8 cellular contexts compared by ENCODE assay signal in the genomic region with DNA sequence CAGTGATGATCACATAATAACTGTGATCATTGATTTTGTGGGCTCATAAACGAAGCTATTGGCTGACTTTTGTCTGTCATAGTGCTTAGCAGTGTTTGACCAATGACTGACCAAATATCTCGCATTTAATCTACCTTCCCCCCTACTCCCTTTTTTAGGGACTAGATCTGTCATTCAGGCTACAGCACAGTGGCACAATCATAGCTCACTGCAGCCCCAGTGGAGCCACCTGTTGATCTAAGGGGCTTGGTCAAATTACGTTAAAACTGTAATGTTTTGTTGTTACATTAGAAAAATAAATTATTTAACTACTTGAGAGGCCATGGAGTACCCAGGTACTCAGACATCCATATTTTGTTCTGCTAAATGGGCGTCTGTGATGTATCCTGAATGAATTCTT. TPM values are rescaled to one million over a fixed set of nuclear protein-coding genes. Genes with fewer than 3 reads are reported as not detected.
A peak's percentile ranks its signal among the peaks of the same experiment; 100 is the strongest.
DNase-seq lines count a peak whose midpoint lies in the region; ATAC-seq and TF ChIP-seq lines count a peak whose summit lies in the region.

No MANE protein-coding gene starts in this region.

- POLR2A ChIA-PET in OCI-LY7 (lab: Charles Lee): no interaction called here

- no peak overlapping the region; the same call in 1 of the 2 replicates for H2AFZ ChIP-seq in OCI-LY7 (ENCODE audit: low read length)

- peak overlapping the region; percentile 80 for H3K4me2 ChIP-seq in OCI-LY7 (ENCODE audit: low read length)

- H3K9me2 ChIP-seq in OCI-LY7 (ENCODE audit: insufficient read depth, low read length): no peaks in the 10 kb centered on the region

- H3K9me3 ChIP-seq in OCI-LY7 (ENCODE audit: low read length) (no peaks in the 10 kb centered on the region), sigmoid colon (no peaks in the 10 kb centered on the region)

- intact Hi-C loops in OCI-LY7 (cut with micrococcal nuclease; ENCODE audit: unreplicated experiment) (loop anchor here (5.0 kb wide), 3 partner anchors 46 to 266 kb away; a partner anchor contains a TSS), sigmoid colon (cut with DNase I) (no loop called here)

- peak overlapping the region; percentile 95 for H3K27ac ChIP-seq in OCI-LY7 (ENCODE audit: low read depth, low read length, poor library complexity, severe bottlenecking)
- peak overlapping the region; percentile 90 to 96 (median 94) for H3K27ac ChIP-seq in sigmoid colon

- CTCF ChIA-PET in OCI-LY7 (lab: Charles Lee; ENCODE audit: unreplicated experiment): no interaction called here

- TF ChIP-seq CTCF in OCI-LY7 (conservative IDR thresholded peaks at IDR 0.05; ENCODE audit: low read length): peak; percentile 46
- TF ChIP-seq CTCF in epithelial cell of esophagus (IDR thresholded peaks at IDR 0.05; ENCODE audit: insufficient read depth, low read depth, low read length, missing control alignments): no peak
- TF ChIP-seq CTCF in sigmoid colon (IDR thresholded peaks at IDR 0.05): no peak

- peaks cover 44% of the 10 kb centered on the region for H3K79me2 ChIP-seq in OCI-LY7 (ENCODE audit: insufficient read depth, low read depth, low read length)

- 14 to 36% methylated on average over 4 of the region's 4 CpGs for WGBS in sigmoid colon, 2 donors

- H3K4me1 ChIP-seq in OCI-LY7 (ENCODE audit: insufficient read depth, low read length, poor library complexity, severe bottlenecking): peaks cover 9% of the 10 kb centered on the region
- peaks cover 0 to 14% (median 9%) of the 10 kb centered on the region in 4 donors for H3K4me1 ChIP-seq in sigmoid colon

- no peak for TF ChIP-seq POLR2A in sigmoid colon (IDR thresholded peaks at IDR 0.05)

- no peaks in the 10 kb centered on the region for H4K20me1 ChIP-seq in OCI-LY7 (ENCODE audit: insufficient read depth, low read length)

- TF ChIP-seq EP300 in sigmoid colon (IDR thresholded peaks at IDR 0.05): no peak

- H3K36me3 ChIP-seq in OCI-LY7 (ENCODE audit: insufficient read depth, low read length) (no peaks in the 10 kb centered on the region), sigmoid colon (no peaks in the 10 kb centered on the region)

- no peak for ATAC-seq in GM21423 (IDR thresholded peaks at IDR 0.05; ENCODE audit: unreplicated experiment)
- ATAC-seq in GM19351 (IDR thresholded peaks at IDR 0.05; ENCODE audit: unreplicated experiment): no peak

- BruUV-seq in OCI-LY7 (replicated peaks; lab: Mats Ljungman, UMichigan): no TSS peak

- no peaks in the 10 kb centered on the region for H3K27me3 ChIP-seq in sigmoid colon

- DNase-seq in DMS 273 (lab: John Stamatoyannopoulos, UW; ENCODE audit: unreplicated experiment) (peak; percentile 24), DMS 273 treated with DMSO at 0.1 percent for 48 hours (lab: John Stamatoyannopoulos, UW) (no peak), OCI-LY7 (ENCODE audit: low spot score) (peak; percentile 30), epithelial cell of esophagus (ENCODE audit: low read depth) (no peak), sigmoid colon (no peak), KG1 (lab: John Stamatoyannopoulos, UW) (no peak)

- H3K4me3 ChIP-seq in OCI-LY7 (ENCODE audit: low read depth, low read length, poor library complexity, severe bottlenecking) (peak overlapping the region; percentile 93), epithelial cell of esophagus (ENCODE audit: low read length) (peak overlapping the region; percentile 79), sigmoid colon (peak overlapping the region in 3 of 4 donors; percentile 61 to 65 (median 62))

RNA-seq across cellular contexts. Expression of a gene that starts 1.5 kb away (rescaled TPM):
- 37.2 and 57.5 TPM in 2 replicates for total RNA-seq in OCI-LY7 (2014; rRNA removed; shearing (Covaris generic))
- 45.3 and 50.0 TPM in 2 replicates for total RNA-seq in OCI-LY7 (2022)
- 100 to 1,000 TPM in 1 of 4 donors, 10 to 100 TPM in 3; 83.1 to 101 (median 97.6) TPM for total RNA-seq in sigmoid colon
- polyA plus RNA-seq in sigmoid colon: 100 to 1,000 TPM in 1 of 3 donors, 10 to 100 TPM in 2; 74.0 to 109 (median 76.3) TPM

RNA-seq across cellular contexts. Expression of a gene that starts 5.7 kb away (rescaled TPM):
- total RNA-seq in OCI-LY7 (2014; rRNA removed; shearing (Covaris generic)): 0.47 and 0.95 TPM in 2 replicates
- 1.7 and 2.1 TPM in 2 replicates for total RNA-seq in OCI-LY7 (2022)
- total RNA-seq in sigmoid colon: 10 to 100 TPM; 10.0 to 20.2 (median 12.9) TPM
- polyA plus RNA-seq in sigmoid colon: 1 to 10 TPM; 2.4 to 3.7 (median 3.6) TPM

RNA-seq across cellular contexts. Expression of a gene that starts 42.7 kb away (rescaled TPM):
- total RNA-seq in OCI-LY7 (2014; rRNA removed; shearing (Covaris generic)): 23.9 and 30.6 TPM in 2 replicates
- total RNA-seq in OCI-LY7 (2022): 12.2 and 14.3 TPM in 2 replicates
- 10 to 100 TPM; 19.4 to 37.2 (median 30.2) TPM for total RNA-seq in sigmoid colon
- polyA plus RNA-seq in sigmoid colon: 10 to 100 TPM; 10.5 to 25.7 (median 13.8) TPM

RNA-seq across cellular contexts. Expression of a gene that starts 42.7 kb away (rescaled TPM):
- total RNA-seq in OCI-LY7 (2014; rRNA removed; shearing (Covaris generic)): 13.4 and 16.9 TPM in 2 replicates
- total RNA-seq in OCI-LY7 (2022) (37.3 and 39.6 TPM in 2 replicates), sigmoid colon (1 to 10 TPM; 3.1 to 3.9 (median 3.7) TPM)
- polyA plus RNA-seq in sigmoid colon: 10 to 100 TPM in 2 of 3 donors, 1 to 10 TPM in 1; 3.5 to 13.8 (median 12.5) TPM

RNA-seq across cellular contexts. Expression of a gene that starts 43.1 kb away (rescaled TPM):
- 11.9 and 12.1 TPM in 2 replicates for total RNA-seq in OCI-LY7 (2014; rRNA removed; shearing (Covaris generic))
- total RNA-seq in OCI-LY7 (2022) (23.5 and 25.8 TPM in 2 replicates), sigmoid colon (10 to 100 TPM; 12.8 to 15.3 (median 14.2) TPM)
- polyA plus RNA-seq in sigmoid colon: 10 to 100 TPM; 18.6 to 28.7 (median 23.6) TPM

Comparison
In these comparisons a context has a peak if more than half of its experiments do, and no peak if none do; other contexts are left out.
1. DNase-seq: peak in DMS 273 (single experiment) and OCI-LY7 (single experiment); none in DMS 273 treated with DMSO at 0.1 percent for 48 hours (single experiment), epithelial cell of esophagus (single experiment), sigmoid colon (single experiment) and KG1 (single experiment).
2. Peak in every context shown above with its lines, with median percentiles within 50 percentile points of each other: H3K4me3 ChIP-seq.